Comparison of ENCODE assay signal across 16 cellular contexts in the genomic region with DNA sequence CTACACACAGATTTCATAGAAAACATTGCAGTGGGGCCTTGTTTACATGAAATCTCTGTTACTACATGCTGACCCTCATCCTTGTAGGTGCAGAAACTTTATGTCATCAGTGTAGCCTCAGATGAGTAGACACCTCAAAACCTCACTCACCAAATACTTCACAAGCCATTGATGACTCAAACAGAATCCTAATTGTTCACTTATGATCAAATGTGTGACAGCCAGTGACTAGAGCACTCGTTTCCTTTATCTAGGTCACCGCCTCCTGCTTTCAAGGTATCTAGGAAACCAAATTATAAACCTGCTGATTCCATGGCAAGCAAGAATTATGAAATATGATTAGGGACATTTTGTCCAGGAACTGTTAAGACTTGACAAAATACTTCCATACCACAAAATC.
A peak's percentile ranks its signal among the peaks of the same experiment; 100 is the strongest.
DNase-seq lines count a peak whose midpoint lies in the region; ATAC-seq lines count a peak whose summit lies in the region.
"Had no signal": no experiment of that assay in that cellular context is flagged by ENCODE, and none has a peak within 500 bp of the region (broad histone marks: within the 10 kb centered on the region; RNA-seq: fewer than 3 reads in every experiment).

No MANE protein-coding gene starts in this region.

- no peak overlapping the region for H3K27ac Mint-ChIP-seq in central memory CD8-positive, alpha-beta T cell (ENCODE audit: low read depth)
- H3K27ac Mint-ChIP-seq in naive thymus-derived CD4-positive, alpha-beta T cell, result no peak overlapping the region
- H3K27ac Mint-ChIP-seq: stimulated activated memory B cell treated with anti-CD40 and anti-IgM and Interleukin-4, amounts not matched to agents 10 μg/mL and 1 μg/mL and 100 μg/mL, for 72 hours had no signal

- ATAC-seq in GM18498 (IDR thresholded peaks at IDR 0.05; ENCODE audit: unreplicated experiment), result peak; percentile 64
- ATAC-seq in GM19467 (IDR thresholded peaks at IDR 0.05; ENCODE audit: unreplicated experiment), result peak; percentile 86
- ATAC-seq in HG03139 (IDR thresholded peaks at IDR 0.05; ENCODE audit: unreplicated experiment), result peak; percentile 92
- peak; percentile 19 for ATAC-seq in central memory CD8-positive, alpha-beta T cell (replicated peaks; ENCODE audit: extremely low read depth, poor library complexity, severe bottlenecking)
- no peak for ATAC-seq in naive thymus-derived CD4-positive, alpha-beta T cell
- ATAC-seq: Right ventricle myocardium inferior; stimulated activated memory B cell treated with anti-CD40 and anti-IgM and Interleukin-4, amounts not matched to agents 10 μg/mL and 1 μg/mL and 100 μg/mL, for 72 hours had no signal

- H3K27me3 ChIP-seq in naive thymus-derived CD4-positive, alpha-beta T cell (ENCODE audit: control insufficient read depth in 2 of 2, insufficient read depth in 2 of 2, low read length in 2 of 2), result no peaks in the 10 kb centered on the region

- no peaks in the 10 kb centered on the region for H3K4me1 Mint-ChIP-seq in central memory CD8-positive, alpha-beta T cell
- H3K4me1 Mint-ChIP-seq in naive thymus-derived CD4-positive, alpha-beta T cell, result no peaks in the 10 kb centered on the region
- H3K4me1 Mint-ChIP-seq: stimulated activated memory B cell treated with anti-CD40 and anti-IgM and Interleukin-4, amounts not matched to agents 10 μg/mL and 1 μg/mL and 100 μg/mL, for 72 hours had no signal

- no peaks in the 10 kb centered on the region for H3K9me3 ChIP-seq in naive thymus-derived CD4-positive, alpha-beta T cell (ENCODE audit: control insufficient read depth in 2 of 3, low read length in 3 of 3)

- H3K4me1 ChIP-seq in naive thymus-derived CD4-positive, alpha-beta T cell (ENCODE audit: control insufficient read depth in 2 of 2, insufficient read depth in 2 of 2, low read length in 2 of 2), result no peaks in the 10 kb centered on the region

- intact Hi-C loops in naive thymus-derived CD4-positive, alpha-beta T cell (cut with micrococcal nuclease), result no loop called here

- no peak overlapping the region for H3K27ac ChIP-seq in naive thymus-derived CD4-positive, alpha-beta T cell (ENCODE audit: low read depth, low read length)

- no peaks in the 10 kb centered on the region for H3K36me3 Mint-ChIP-seq in central memory CD8-positive, alpha-beta T cell (ENCODE audit: insufficient read depth)
- no peaks in the 10 kb centered on the region for H3K36me3 Mint-ChIP-seq in naive thymus-derived CD4-positive, alpha-beta T cell
- H3K36me3 Mint-ChIP-seq: stimulated activated memory B cell treated with anti-CD40 and anti-IgM and Interleukin-4, amounts not matched to agents 10 μg/mL and 1 μg/mL and 100 μg/mL, for 72 hours had no signal

- no peaks in the 10 kb centered on the region for H3K9me3 Mint-ChIP-seq in central memory CD8-positive, alpha-beta T cell
- no peaks in the 10 kb centered on the region for H3K9me3 Mint-ChIP-seq in naive thymus-derived CD4-positive, alpha-beta T cell
- H3K9me3 Mint-ChIP-seq: stimulated activated memory B cell treated with anti-CD40 and anti-IgM and Interleukin-4, amounts not matched to agents 10 μg/mL and 1 μg/mL and 100 μg/mL, for 72 hours had no signal

- H3K27me3 Mint-ChIP-seq in central memory CD8-positive, alpha-beta T cell, result peaks cover 20% of the 10 kb centered on the region
- H3K27me3 Mint-ChIP-seq in naive thymus-derived CD4-positive, alpha-beta T cell, result peaks cover 2 to 31% (median 6%) of the 10 kb centered on the region in 5 donors

- no peak overlapping the region for H3K4me3 ChIP-seq in naive thymus-derived CD4-positive, alpha-beta T cell (ENCODE audit: low read length)

- H3K4me3 Mint-ChIP-seq in central memory CD8-positive, alpha-beta T cell, result no peak overlapping the region
- no peak overlapping the region for H3K4me3 Mint-ChIP-seq in naive thymus-derived CD4-positive, alpha-beta T cell
- H3K4me3 Mint-ChIP-seq: stimulated activated memory B cell treated with anti-CD40 and anti-IgM and Interleukin-4, amounts not matched to agents 10 μg/mL and 1 μg/mL and 100 μg/mL, for 72 hours had no signal

- CTCF ChIA-PET in naive thymus-derived CD4-positive, alpha-beta T cell (lab: Charles Lee), result no interaction called here

- no peak for DNase-seq in central memory CD8-positive, alpha-beta T cell (ENCODE audit: low spot score in 2 of 2)
- no peak for DNase-seq in ecto neural progenitor cell (ENCODE audit: low spot score)
- DNase-seq in NCI-H774 (lab: John Stamatoyannopoulos, UW), result no peak
- no peak for DNase-seq in naive thymus-derived CD4-positive, alpha-beta T cell
- no peak for DNase-seq in SW 1271 (lab: John Stamatoyannopoulos, UW)
- DNase-seq: activated CD8-positive, alpha-beta memory T cell treated with anti-CD3 and anti-CD28 coated beads, Interleukin-2, amount 50 U/mL, for 48 hours; DND-41; mesenchymal stem cell; NCI-H526; posterior cingulate gyrus; stimulated activated CD4-positive, alpha-beta T cell treated with anti-CD3 and anti-CD28 coated beads, Interleukin-1b, Interleukin-23, amount 100 ng/mL, for 48 hours had no signal

- POLR2A ChIA-PET in naive thymus-derived CD4-positive, alpha-beta T cell (lab: Charles Lee), result no interaction called here

- no peaks in the 10 kb centered on the region for H3K36me3 ChIP-seq in naive thymus-derived CD4-positive, alpha-beta T cell (ENCODE audit: control insufficient read depth in 2 of 3, insufficient read depth in 3 of 3, low read length in 3 of 3)
